7 cellular contexts compared by ENCODE assay signal in the genomic region with DNA sequence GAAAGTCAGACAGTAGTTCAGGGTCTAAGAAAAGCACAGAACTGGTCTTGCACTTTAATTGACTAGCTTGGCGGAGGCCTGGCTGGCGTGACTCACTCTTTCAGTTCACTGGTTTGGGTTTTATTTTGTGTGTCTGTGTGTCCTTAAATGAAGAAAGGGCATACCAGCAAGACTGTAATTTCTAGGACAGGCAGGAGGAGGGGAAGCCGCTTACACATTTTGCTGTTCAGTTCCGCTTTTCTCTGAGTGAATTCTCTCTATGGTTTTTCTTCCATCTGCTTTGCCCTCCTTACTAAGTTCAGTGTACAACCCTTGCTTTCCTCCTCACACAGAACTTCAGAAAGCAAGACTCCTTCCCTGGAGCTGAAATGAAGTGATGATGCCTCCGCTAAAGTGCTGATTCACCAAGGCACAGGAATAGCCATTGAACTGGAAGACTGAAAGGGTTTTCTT.
DNase-seq lines count a peak whose midpoint lies in the region; ATAC-seq and TF ChIP-seq lines count a peak whose summit lies in the region.

No MANE protein-coding gene starts in this region.

- H3K27ac ChIP-seq in layer of hippocampus (ENCODE audit: low read depth, low read length) (peak overlapping the region; percentile 71), SJCRH30 (no peak overlapping the region)

- DNase-seq in NCI-H69 (lab: John Stamatoyannopoulos, UW) = no peak
- no peak for DNase-seq in SJCRH30
- DNase-seq in activated CD8-positive, alpha-beta memory T cell treated with anti-CD3 and anti-CD28 coated beads, Interleukin-2, amount 50 U/mL, for 48 hours = no peak

- H3K27me3 ChIP-seq in layer of hippocampus (ENCODE audit: control insufficient read depth, insufficient read depth, low read length) (no peaks in the 10 kb centered on the region), SJCRH30 (no peaks in the 10 kb centered on the region)

- no peaks in the 10 kb centered on the region for H3K4me1 ChIP-seq in SJCRH30

- no peak overlapping the region for H3K4me3 ChIP-seq in SJCRH30

- ATAC-seq in GM19043 (IDR thresholded peaks at IDR 0.05; ENCODE audit: low read depth, unreplicated experiment) (peak; percentile 49), HG03045 (IDR thresholded peaks at IDR 0.05; ENCODE audit: unreplicated experiment) (peak; percentile 56), SK-N-SH treated with all-trans-retinoic acid at 6 μM for 48 hours (peak; percentile 56)

- peaks cover 21% of the 10 kb centered on the region for H3K36me3 ChIP-seq in SJCRH30

- no peaks in the 10 kb centered on the region for H3K9me3 ChIP-seq in SJCRH30 (replicated peaks)

TF ChIP-seq in SK-N-SH treated with all-trans-retinoic acid at 6 μM for 48 hours, 23 proteins besides CTCF, POLR2A, EP300 and RAD21:
- TF ChIP-seq, protein P1, sequence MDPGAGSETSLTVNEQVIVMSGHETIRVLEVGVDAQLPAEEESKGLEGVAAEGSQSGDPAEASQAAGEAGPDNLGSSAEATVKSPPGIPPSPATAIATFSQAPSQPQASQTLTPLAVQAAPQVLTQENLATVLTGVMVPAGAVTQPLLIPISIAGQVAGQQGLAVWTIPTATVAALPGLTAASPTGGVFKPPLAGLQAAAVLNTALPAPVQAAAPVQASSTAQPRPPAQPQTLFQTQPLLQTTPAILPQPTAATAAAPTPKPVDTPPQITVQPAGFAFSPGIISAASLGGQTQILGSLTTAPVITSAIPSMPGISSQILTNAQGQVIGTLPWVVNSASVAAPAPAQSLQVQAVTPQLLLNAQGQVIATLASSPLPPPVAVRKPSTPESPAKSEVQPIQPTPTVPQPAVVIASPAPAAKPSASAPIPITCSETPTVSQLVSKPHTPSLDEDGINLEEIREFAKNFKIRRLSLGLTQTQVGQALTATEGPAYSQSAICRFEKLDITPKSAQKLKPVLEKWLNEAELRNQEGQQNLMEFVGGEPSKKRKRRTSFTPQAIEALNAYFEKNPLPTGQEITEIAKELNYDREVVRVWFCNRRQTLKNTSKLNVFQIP (CRISPR knock-in tag; IDR thresholded peaks at IDR 0.05; ENCODE audit: borderline replicate concordance, low read depth) = no peak
- TF ChIP-seq ZNF8 (CRISPR knock-in tag; IDR thresholded peaks at IDR 0.05) = peak; percentile 62; the same call in 1 of the 2 replicates
